ENCODE assay signal across 1 cellular context in genomic region chr19:8208710-8209110, GRCh38.
TF ChIP-seq lines count a peak whose summit lies in the region.

No MANE protein-coding gene starts in this region.

TF ChIP-seq in K562, 482 proteins besides CTCF, POLR2A, EP300 and RAD21 (continued from another document):
- TF ChIP-seq ZNF407 (IDR thresholded peaks at IDR 0.05; ENCODE audit: low read depth) (peak; percentile 74), POLR2H (tag; IDR thresholded peaks at IDR 0.05; ENCODE audit: low read depth) (no peak), MCM2 (IDR thresholded peaks at IDR 0.05; ENCODE audit: low read depth) (no peak), ZMIZ1 (IDR thresholded peaks at IDR 0.05; ENCODE audit: low read depth in 2 of 2, low read length in 2 of 2) (no peak), SMAD2 (IDR thresholded peaks at IDR 0.05; ENCODE audit: low read depth, low read length) (no peak), ZNF561 (CRISPR knock-in tag; conservative IDR thresholded peaks at IDR 0.05) (no peak), ZNF280A (IDR thresholded peaks at IDR 0.05; ENCODE audit: low read depth, partially characterized antibody) (no peak), SAFB (IDR thresholded peaks at IDR 0.05; ENCODE audit: borderline replicate concordance, low read depth, low read length) (no peak), CEBPG (CRISPR knock-in tag; IDR thresholded peaks at IDR 0.05) (no peak), CEBPG (tag; conservative IDR thresholded peaks at IDR 0.05 in 1 of 2, IDR thresholded peaks at IDR 0.05 in 1 of 2) (no peak), BCOR (IDR thresholded peaks at IDR 0.05) (peak; percentile 65; the same call in 1 of the 2 replicates), TEAD2 (tag; IDR thresholded peaks at IDR 0.05) (no peak), ZNF324 (CRISPR knock-in tag; IDR thresholded peaks at IDR 0.05) (no peak), MYC (IDR thresholded peaks at IDR 0.05; ENCODE audit: low read depth, low read length) (no peak), MYC (CRISPR knock-in tag; IDR thresholded peaks at IDR 0.05; ENCODE audit: borderline replicate concordance, low read depth) (no peak), SUPT5H (IDR thresholded peaks at IDR 0.05) (no peak), ZNF354B (CRISPR knock-in tag; IDR thresholded peaks at IDR 0.05) (no peak), CTBP1 (IDR thresholded peaks at IDR 0.05; ENCODE audit: borderline replicate concordance) (peak; percentile 39; the same call in 1 of the 2 replicates), SRSF7 (optimal IDR thresholded peaks at IDR 0.05; ENCODE audit: low read depth, low read length) (no peak), ZNF316 (IDR thresholded peaks at IDR 0.05) (peak; percentile 5; the same call in 1 of the 2 replicates), NFIC (IDR thresholded peaks at IDR 0.05) (peak; percentile 95), CBX5 (IDR thresholded peaks at IDR 0.05; ENCODE audit: borderline replicate concordance, low read depth) (no peak), THRAP3 (IDR thresholded peaks at IDR 0.05; ENCODE audit: borderline replicate concordance) (no peak), ZNF165 (CRISPR knock-in tag; IDR thresholded peaks at IDR 0.05; ENCODE audit: borderline replicate concordance) (no peak), KDM1A (IDR thresholded peaks at IDR 0.05) (peak; percentile 48 to 72; a peak in 3 of 4 replicates), DIDO1 (tag; IDR thresholded peaks at IDR 0.05; ENCODE audit: low read depth) (no peak), ZBTB2 (IDR thresholded peaks at IDR 0.05) (peak; percentile 64), ZBTB8A (IDR thresholded peaks at IDR 0.05; ENCODE audit: partially characterized antibody) (no peak), HES1 (IDR thresholded peaks at IDR 0.05; ENCODE audit: low read depth) (0 out of 2 replicates have a peak, but pooled peaks have one; percentile 33), MTA2 (IDR thresholded peaks at IDR 0.05; ENCODE audit: low read depth) (0 out of 2 replicates have a peak, but pooled peaks have one; percentile 28), NRF1 (conservative IDR thresholded peaks at IDR 0.05 in 1 of 2, IDR thresholded peaks at IDR 0.05 in 1 of 2) (peak in 1 of 2 experiments; percentile 25; a peak in 1 of 4 replicates), TAF15 (IDR thresholded peaks at IDR 0.05; ENCODE audit: low read depth, low read length) (no peak)
- TF ChIP-seq, protein P1, sequence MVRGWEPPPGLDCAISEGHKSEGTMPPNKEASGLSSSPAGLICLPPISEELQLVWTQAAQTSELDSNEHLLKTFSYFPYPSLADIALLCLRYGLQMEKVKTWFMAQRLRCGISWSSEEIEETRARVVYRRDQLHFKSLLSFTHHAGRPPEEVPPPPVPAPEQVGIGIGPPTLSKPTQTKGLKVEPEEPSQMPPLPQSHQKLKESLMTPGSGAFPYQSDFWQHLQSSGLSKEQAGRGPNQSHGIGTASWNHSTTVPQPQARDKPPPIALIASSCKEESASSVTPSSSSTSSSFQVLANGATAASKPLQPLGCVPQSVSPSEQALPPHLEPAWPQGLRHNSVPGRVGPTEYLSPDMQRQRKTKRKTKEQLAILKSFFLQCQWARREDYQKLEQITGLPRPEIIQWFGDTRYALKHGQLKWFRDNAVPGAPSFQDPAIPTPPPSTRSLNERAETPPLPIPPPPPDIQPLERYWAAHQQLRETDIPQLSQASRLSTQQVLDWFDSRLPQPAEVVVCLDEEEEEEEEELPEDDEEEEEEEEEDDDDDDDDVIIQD (CRISPR knock-in tag; IDR thresholded peaks at IDR 0.05) = no peak
- TF ChIP-seq, protein P2, sequence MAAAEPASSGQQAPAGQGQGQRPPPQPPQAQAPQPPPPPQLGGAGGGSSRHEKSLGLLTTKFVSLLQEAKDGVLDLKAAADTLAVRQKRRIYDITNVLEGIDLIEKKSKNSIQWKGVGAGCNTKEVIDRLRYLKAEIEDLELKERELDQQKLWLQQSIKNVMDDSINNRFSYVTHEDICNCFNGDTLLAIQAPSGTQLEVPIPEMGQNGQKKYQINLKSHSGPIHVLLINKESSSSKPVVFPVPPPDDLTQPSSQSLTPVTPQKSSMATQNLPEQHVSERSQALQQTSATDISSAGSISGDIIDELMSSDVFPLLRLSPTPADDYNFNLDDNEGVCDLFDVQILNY (CRISPR knock-in tag; IDR thresholded peaks at IDR 0.05) = no peak
